ENCODE assay signal across 8 cellular contexts in the genomic region with DNA sequence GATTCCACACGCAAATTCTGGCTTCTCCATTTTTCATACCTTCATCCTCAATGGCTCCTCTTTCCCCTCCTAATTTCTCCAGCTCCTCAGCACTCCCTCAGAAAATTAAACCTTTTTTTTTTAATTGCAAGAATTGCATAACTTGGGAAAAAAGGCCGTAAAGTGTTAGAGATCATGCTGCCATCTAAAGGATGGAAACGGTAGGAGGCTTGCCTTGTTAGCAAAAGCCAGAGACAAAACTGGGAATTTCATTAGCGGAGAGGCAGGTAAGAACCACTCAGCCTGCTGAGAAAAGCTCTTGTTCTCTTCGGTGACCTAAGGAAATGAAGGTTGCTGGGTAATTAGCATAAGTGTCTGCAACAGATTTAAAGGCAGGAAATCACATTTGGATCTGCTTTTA.
DNase-seq lines count a peak whose midpoint lies in the region; ATAC-seq and TF ChIP-seq lines count a peak whose summit lies in the region.

No MANE protein-coding gene starts in this region.

- H3K9me3 Mint-ChIP-seq in CD4-positive, alpha-beta T cell: no peaks in the 10 kb centered on the region

- no peak overlapping the region for H3K4me3 Mint-ChIP-seq in CD4-positive, alpha-beta T cell

- no peak for TF ChIP-seq POLR2A in uterus (IDR thresholded peaks at IDR 0.05)

- intact Hi-C loops in Right ventricle myocardium superior (cut with DNase I): no loop called here
- intact Hi-C loops in left ventricle myocardium superior (cut with micrococcal nuclease): no loop called here
- intact Hi-C loops in uterus (cut with DNase I; ENCODE audit: low total_unique reads): no loop called here
- intact Hi-C loops in CD4-positive, alpha-beta T cell (cut with DNase I, micrococcal nuclease): no loop called here

- no peaks in the 10 kb centered on the region for H3K27me3 ChIP-seq in uterus
- no peaks in the 10 kb centered on the region for H3K27me3 ChIP-seq in CD4-positive, alpha-beta T cell (ENCODE audit: control insufficient read depth, insufficient read depth, low read length)

- H3K27ac Mint-ChIP-seq in CD4-positive, alpha-beta T cell: no peak overlapping the region

- H3K4me3 ChIP-seq in uterus: no peak overlapping the region

- no peaks in the 10 kb centered on the region for H3K9me3 ChIP-seq in uterus
- no peaks in the 10 kb centered on the region for H3K9me3 ChIP-seq in CD4-positive, alpha-beta T cell (ENCODE audit: control insufficient read depth, low read length)

- CTCF ChIA-PET in CD4-positive, alpha-beta T cell (lab: Charles Lee): interaction anchor here (0.6 kb wide), 1 partner anchor 38 kb away, joined by 4 read pairs; no protein-coding TSS in a partner anchor

- DNase-seq in Right ventricle myocardium superior (no peak), left ventricle myocardium superior (no peak), amniotic stem cell (lab: John Stamatoyannopoulos, UW) (peak; percentile 30), iris pigment epithelial cell (ENCODE audit: low read depth) (peak; percentile 63), uterus (peak in 1 of 2 donors; percentile 26)
- no peak for DNase-seq in CD4-positive, alpha-beta T cell

- no peaks in the 10 kb centered on the region for H3K4me1 ChIP-seq in uterus

- no peaks in the 10 kb centered on the region for H3K27me3 Mint-ChIP-seq in CD4-positive, alpha-beta T cell

- ATAC-seq in Right ventricle myocardium superior (ENCODE audit: poor library complexity) (peak; percentile 38), left ventricle myocardium superior (no peak), GM21576 (IDR thresholded peaks at IDR 0.05; ENCODE audit: unreplicated experiment) (no peak), HG03520 (IDR thresholded peaks at IDR 0.05; ENCODE audit: unreplicated experiment) (no peak)
- no peak for ATAC-seq in CD4-positive, alpha-beta T cell (ENCODE audit: poor library complexity)

- no peak overlapping the region for H3K27ac ChIP-seq in uterus
- no peak overlapping the region for H3K27ac ChIP-seq in CD4-positive, alpha-beta T cell (ENCODE audit: low read depth, low read length)

- peak; percentile 63 to 71 (median 67) for TF ChIP-seq CTCF in uterus (IDR thresholded peaks at IDR 0.05)
- no peak for TF ChIP-seq CTCF in CD4-positive, alpha-beta T cell (IDR thresholded peaks at IDR 0.05)

- no peaks in the 10 kb centered on the region for H3K36me3 ChIP-seq in uterus

- no peaks in the 10 kb centered on the region for H3K36me3 Mint-ChIP-seq in CD4-positive, alpha-beta T cell (ENCODE audit: low read depth)

- POLR2A ChIA-PET in CD4-positive, alpha-beta T cell (lab: Charles Lee): interaction anchor here (1.2 kb wide), 1 partner anchor 121 kb away, joined by 3 read pairs; no protein-coding TSS in a partner anchor

- no peaks in the 10 kb centered on the region for H3K4me1 Mint-ChIP-seq in CD4-positive, alpha-beta T cell (ENCODE audit: low read depth)

Comparison
In these comparisons a context has a peak if more than half of its experiments do, and no peak if none do; other contexts are left out.
1. DNase-seq: peak in amniotic stem cell (single experiment) and iris pigment epithelial cell (single experiment); none in Right ventricle myocardium superior (single experiment), left ventricle myocardium superior (single experiment) and CD4-positive, alpha-beta T cell (0 of 10).